In the genomic region with DNA sequence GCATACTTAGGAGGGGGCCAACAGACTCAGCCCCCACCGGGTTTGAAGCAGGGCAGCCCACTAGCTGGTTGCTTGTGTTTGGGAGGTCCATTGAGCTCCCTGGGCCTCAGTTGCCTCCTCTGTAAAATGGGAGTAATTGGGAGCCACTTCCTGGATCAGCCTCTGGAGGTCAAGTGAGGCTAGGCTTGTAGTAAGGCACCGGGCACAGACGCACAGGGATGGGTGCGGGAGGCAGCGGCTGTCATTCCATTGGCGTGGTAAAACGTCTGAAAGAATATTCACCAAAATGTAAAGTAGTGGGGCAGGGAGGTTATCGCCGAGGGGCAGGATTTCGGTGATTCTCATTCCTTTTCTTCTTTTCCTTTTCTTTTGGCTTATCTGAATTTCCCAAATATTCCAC, we compare ENCODE assay signal across 21 cellular contexts.
DNase-seq lines count a peak whose midpoint lies in the region; ATAC-seq and TF ChIP-seq lines count a peak whose summit lies in the region.
"Had no signal": no experiment of that assay in that cellular context is flagged by ENCODE, and none has a peak within 500 bp of the region (broad histone marks: within the 10 kb centered on the region; RNA-seq: fewer than 3 reads in every experiment).

No MANE protein-coding gene starts in this region.

- intact Hi-C loops in sciatic nerve (cut with DNase I): no loop called here

- ATAC-seq in sciatic nerve (no peak), HG03432 (IDR thresholded peaks at IDR 0.05; ENCODE audit: unreplicated experiment) (no peak)
- ATAC-seq: activated T-helper 17 cell treated with anti-CD3 and anti-CD28 coated beads, Interleukin-2, amount 50 U/mL, for 72 hours had no signal

- peaks cover 28% of the 10 kb centered on the region for H3K27me3 Mint-ChIP-seq in brain
- H3K27me3 Mint-ChIP-seq: activated T-helper 17 cell treated with anti-CD3 and anti-CD28 coated beads, Interleukin-2, amount 50 U/mL, for 72 hours had no signal

- H3K9ac ChIP-seq in HUES64 (ENCODE audit: low read depth, low read length): no peak overlapping the region
- H3K9ac ChIP-seq: neural progenitor cell had no signal

- H3K4me1 Mint-ChIP-seq in brain: peaks cover 42% of the 10 kb centered on the region
- H3K4me1 Mint-ChIP-seq: activated T-helper 17 cell treated with anti-CD3 and anti-CD28 coated beads, Interleukin-2, amount 50 U/mL, for 72 hours had no signal

- H3K9me3 Mint-ChIP-seq in brain: peaks cover 0 to 4% (median 0%) of the 10 kb centered on the region in 5 experiments
- H3K9me3 Mint-ChIP-seq: activated T-helper 17 cell treated with anti-CD3 and anti-CD28 coated beads, Interleukin-2, amount 50 U/mL, for 72 hours; neural progenitor cell; T-helper 1 cell treated with Interleukin-12 subunit alpha and Interleukin-12 subunit beta and Interleukin-4 antibody, amounts not matched to agents 30 μg/mL and 1 μg/mL, for 36 hours had no signal

- H3K27me3 ChIP-seq in HUES64 (ENCODE audit: insufficient read depth, low read length): peaks cover 12% of the 10 kb centered on the region
- H3K27me3 ChIP-seq: breast epithelium, neural progenitor cell had no signal

- peak overlapping the region; percentile 38 for H3K4me3 ChIP-seq in HUES64 (ENCODE audit: low read length)
- H3K4me3 ChIP-seq: breast epithelium, heart left ventricle, neural progenitor cell, stomach had no signal

- no peak overlapping the region; the same call in 1 of the 2 replicates for H3K27ac ChIP-seq in HUES64 (ENCODE audit: low read depth, low read length)
- H3K27ac ChIP-seq: breast epithelium, coronary artery, heart left ventricle, neural progenitor cell, stomach had no signal

- no peak for TF ChIP-seq CTCF in brain (conservative IDR thresholded peaks at IDR 0.05)

- H3K9me3 ChIP-seq in HUES64 (ENCODE audit: insufficient read depth, low read depth, low read length): no peaks in the 10 kb centered on the region
- H3K9me3 ChIP-seq: breast epithelium, Caco-2, heart left ventricle, stomach had no signal

- H3K4me1 ChIP-seq in HUES64 (ENCODE audit: insufficient read depth, low read length): peaks cover 13% of the 10 kb centered on the region
- H3K4me1 ChIP-seq: breast epithelium, Caco-2 had no signal

- H3K36me3 ChIP-seq in HUES64 (ENCODE audit: insufficient read depth, low read length): no peaks in the 10 kb centered on the region
- H3K36me3 ChIP-seq: breast epithelium, heart left ventricle, neural progenitor cell, stomach had no signal

- H3K36me3 Mint-ChIP-seq in brain: no peaks in the 10 kb centered on the region

- H3K4me3 Mint-ChIP-seq in brain: peak overlapping the region in 1 of 5 experiments; percentile 16
- H3K4me3 Mint-ChIP-seq: activated T-helper 17 cell treated with anti-CD3 and anti-CD28 coated beads, Interleukin-2, amount 50 U/mL, for 72 hours; neural progenitor cell; T-helper 1 cell treated with Interleukin-12 subunit alpha and Interleukin-12 subunit beta and Interleukin-4 antibody, amounts not matched to agents 30 μg/mL and 1 μg/mL, for 36 hours had no signal

- DNase-seq in NCI-H748 (lab: John Stamatoyannopoulos, UW; ENCODE audit: unreplicated experiment): peak; percentile 40
- DNase-seq in NCI-H748 treated with DMSO at 0.1 percent for 48 hours (lab: John Stamatoyannopoulos, UW): no peak
- peak; percentile 46 for DNase-seq in sciatic nerve (ENCODE audit: low spot score)
- DNase-seq in NCI-H2081 (lab: John Stamatoyannopoulos, UW): no peak
- DNase-seq in inferior parietal cortex (ENCODE audit: extremely low spot score): no peak
- DNase-seq: activated CD4-positive, alpha-beta T cell treated with anti-CD3 and anti-CD28 coated beads, Interleukin-2, amount 50 U/mL, for 1 hour; Caco-2; heart left ventricle; Karpas-422; NCI-H187; stimulated activated CD4-positive, alpha-beta T cell treated with anti-CD3 and anti-CD28 coated beads, Interleukin-4, amount 100 ng/mL, for 4 hours; stomach had no signal

- WGBS in HUES64: 46% methylated on average over 10 of the region's 10 CpGs

- H3K27ac Mint-ChIP-seq in brain: peak overlapping the region in 4 of 5 experiments; percentile 48 to 89 (median 68)
- H3K27ac Mint-ChIP-seq: activated T-helper 17 cell treated with anti-CD3 and anti-CD28 coated beads, Interleukin-2, amount 50 U/mL, for 72 hours; neural progenitor cell; progenitor cell of endocrine pancreas; T-helper 1 cell treated with Interleukin-12 subunit alpha and Interleukin-12 subunit beta and Interleukin-4 antibody, amounts not matched to agents 30 μg/mL and 1 μg/mL, for 36 hours had no signal

Comparison
In these comparisons a context has a peak if more than half of its experiments do, and no peak if none do; other contexts are left out.
1. DNase-seq: peak in NCI-H748 (single experiment) and sciatic nerve (single experiment); none in NCI-H748 treated with DMSO at 0.1 percent for 48 hours (single experiment), NCI-H2081 (0 of 2) and inferior parietal cortex (single experiment).